17 cellular contexts compared by ENCODE assay signal in genomic region chr9:5718296-5719032, GRCh38.
DNase-seq lines count a peak whose midpoint lies in the region; ATAC-seq, FAIRE-seq and TF ChIP-seq lines count a peak whose summit lies in the region.
"Had no signal": no experiment of that assay in that cellular context is flagged by ENCODE, and none has a peak within 500 bp of the region (broad histone marks: within the 10 kb centered on the region; RNA-seq: fewer than 3 reads in every experiment).

No MANE protein-coding gene starts in this region.

- no peak overlapping the region for H3K23ac ChIP-seq in H9 (ENCODE audit: insufficient read length, low read depth, low read length)

- H2BK20ac ChIP-seq in H9 (ENCODE audit: low read depth, low read length, poor library complexity, severe bottlenecking), result no peak overlapping the region

- POLR2A ChIA-PET in endothelial cell of umbilical vein (lab: Charles Lee), result no interaction called here

- H3K27me3 Mint-ChIP-seq in osteocyte (ENCODE audit: unreplicated experiment) (no peaks in the 10 kb centered on the region), H9 (ENCODE audit: low read depth) (no peaks in the 10 kb centered on the region)
- H3K27me3 Mint-ChIP-seq: dendritic cell treated with granulocyte-macrophage colony-stimulating factor and Interleukin-4, amounts not matched to agents 40 ng/mL and 50 ng/mL, for 4 days had no signal

- H3K27ac ChIP-seq in endothelial cell of umbilical vein (ENCODE audit: insufficient read depth, low read depth, low read length) (no peak overlapping the region), H9 (ENCODE audit: insufficient read length, low read depth, low read length) (no peak overlapping the region)
- H3K27ac ChIP-seq: right atrium auricular region had no signal

- H3K79me1 ChIP-seq in H9 (ENCODE audit: insufficient read depth, low read depth, low read length, poor library complexity, severe bottlenecking), result no peaks in the 10 kb centered on the region

- no peak overlapping the region for H3K4me3 ChIP-seq in endothelial cell of umbilical vein (replicated peaks in 1 of 3; ENCODE audit: insufficient read depth in 1 of 3, low read depth in 1 of 3, low read length in 3 of 3)
- H3K4me3 ChIP-seq: right atrium auricular region, upper lobe of left lung had no signal

- H4K20me1 ChIP-seq in endothelial cell of umbilical vein (replicated peaks; ENCODE audit: control insufficient read depth, extremely low read depth, insufficient read depth, low read length), result no peaks in the 10 kb centered on the region
- no peaks in the 10 kb centered on the region for H4K20me1 ChIP-seq in H9 (ENCODE audit: control insufficient read depth, insufficient read depth, insufficient read length)

- dilution Hi-C loops in endothelial cell of umbilical vein (cut with MboI; ENCODE audit: extremely low pct_ligation_motif_present, low sequenced_read_pairs), result no loop called here

- H3K27ac Mint-ChIP-seq in osteocyte (ENCODE audit: unreplicated experiment), result peak overlapping the region; percentile 85
- no peak overlapping the region for H3K27ac Mint-ChIP-seq in H9
- H3K27ac Mint-ChIP-seq: dendritic cell treated with granulocyte-macrophage colony-stimulating factor and Interleukin-4, amounts not matched to agents 40 ng/mL and 50 ng/mL, for 4 days had no signal

- H3K36me3 Mint-ChIP-seq in osteocyte (ENCODE audit: unreplicated experiment), result peaks cover 44% of the 10 kb centered on the region
- H3K36me3 Mint-ChIP-seq in H9 (ENCODE audit: insufficient read depth in 1 of 3, low read depth in 3 of 3), result peaks cover 38 to 51% (median 46%) of the 10 kb centered on the region in 3 experiments

- BruUV-seq in endothelial cell of umbilical vein (replicated peaks; lab: Mats Ljungman, UMichigan), result no TSS peak

- no peak overlapping the region for H2BK120ac ChIP-seq in H9 (ENCODE audit: low read depth, low read length, poor library complexity, severe bottlenecking)

- no peak overlapping the region for H3T11ph ChIP-seq in H9 (ENCODE audit: low read length)

- no peak overlapping the region for H3K56ac ChIP-seq in H9 (ENCODE audit: insufficient read length, low read depth, low read length)

- no peak overlapping the region for H4K5ac ChIP-seq in H9 (ENCODE audit: insufficient read length, low read depth, low read length)

- H3K9me1 ChIP-seq in endothelial cell of umbilical vein (replicated peaks; ENCODE audit: control insufficient read depth, extremely low read depth, insufficient read depth, low read length), result no peaks in the 10 kb centered on the region

- H3K23me2 ChIP-seq in H9 (ENCODE audit: insufficient read length, low read depth, low read length, poor library complexity, severe bottlenecking), result no peaks in the 10 kb centered on the region

- intact Hi-C loops in endothelial cell of umbilical vein (cut with micrococcal nuclease), result loop anchor here (2.0 to 5.0 kb wide), 2 partner anchors 90 to 111 kb away; partner anchors contain the start of gene RIC1

- ATAC-seq in GM21367 (IDR thresholded peaks at IDR 0.05; ENCODE audit: unreplicated experiment), result no peak
- ATAC-seq: activated CD4-positive, CD25-positive, alpha-beta regulatory T cell treated with anti-CD3 and anti-CD28 coated beads, Interleukin-2, amount 50 U/mL, for 24 hours; HepG2 had no signal

- H2AFZ ChIP-seq in endothelial cell of umbilical vein (ENCODE audit: low read depth, low read length) (no peak overlapping the region), H9 (ENCODE audit: low read length) (no peak overlapping the region)

- H2AK5ac ChIP-seq in H9 (ENCODE audit: insufficient read length, low read length), result no peak overlapping the region

- no peaks in the 10 kb centered on the region for H3K9me3 ChIP-seq in endothelial cell of umbilical vein (replicated peaks; ENCODE audit: control insufficient read depth, insufficient read depth, low read length)
- H3K9me3 ChIP-seq in H9 (ENCODE audit: control insufficient read depth, low read depth, low read length), result no peaks in the 10 kb centered on the region
- H3K9me3 ChIP-seq: upper lobe of left lung had no signal

- H3K4me2 ChIP-seq in endothelial cell of umbilical vein (ENCODE audit: insufficient read depth, low read length), result peak overlapping the region; percentile 41
- H3K4me2 ChIP-seq in H9 (ENCODE audit: insufficient read depth, insufficient read length, low read length), result no peak overlapping the region

- peaks cover 3% of the 10 kb centered on the region for H3K9me3 Mint-ChIP-seq in osteocyte (ENCODE audit: unreplicated experiment)
- H3K9me3 Mint-ChIP-seq in H9, result peaks cover 6 to 15% of the 10 kb centered on the region in 2 experiments

- no peak for TF ChIP-seq POLR2A in endothelial cell of umbilical vein (IDR thresholded peaks at IDR 0.05; ENCODE audit: low read depth, low read length)

- H3K4me1 ChIP-seq in endothelial cell of umbilical vein (ENCODE audit: control insufficient read depth, extremely low read depth, insufficient read depth, low read length) (peaks cover 23% of the 10 kb centered on the region), H9 (ENCODE audit: insufficient read depth, low read length) (no peaks in the 10 kb centered on the region)
- H3K4me1 ChIP-seq: right atrium auricular region had no signal

- H3K18ac ChIP-seq in H9 (ENCODE audit: insufficient read length, low read depth, low read length), result no peak overlapping the region

- H3K4me3 Mint-ChIP-seq in osteocyte (ENCODE audit: unreplicated experiment) (no peak overlapping the region), H9 (no peak overlapping the region)
- H3K4me3 Mint-ChIP-seq: dendritic cell treated with granulocyte-macrophage colony-stimulating factor and Interleukin-4, amounts not matched to agents 40 ng/mL and 50 ng/mL, for 4 days had no signal

- FAIRE-seq in endothelial cell of umbilical vein (lab: Jason Lieb, UNC), result no peak
- FAIRE-seq: H1, HepG2 had no signal

- H3K4me1 Mint-ChIP-seq in osteocyte (ENCODE audit: unreplicated experiment), result peaks cover 70% of the 10 kb centered on the region
- no peaks in the 10 kb centered on the region for H3K4me1 Mint-ChIP-seq in H9

- DNase-seq in GM04503 (ENCODE audit: low read depth), result peak; percentile 21
- peak; percentile 10 for DNase-seq in NCI-H226
- peak; percentile 63 for DNase-seq in endothelial cell of umbilical vein (ENCODE audit: low read depth, low spot score)
- no peak for DNase-seq in osteocyte (ENCODE audit: extremely low spot score, unreplicated experiment)
- no peak for DNase-seq in H9
- DNase-seq in NAMALWA (ENCODE audit: low spot score), result no peak
- no peak for DNase-seq in NCI-H2196 treated with DMSO at 0.1 percent for 48 hours (lab: John Stamatoyannopoulos, UW; ENCODE audit: unreplicated experiment)
- DNase-seq: NCI-H1092 treated with DMSO at 0.1 percent for 48 hours; NCI-H748 treated with DMSO at 0.1 percent for 48 hours; stimulated activated CD4-positive, alpha-beta T cell treated with anti-CD3 and anti-CD28 coated beads, Interleukin-2, amount 100 ng/mL, for 48 hours; upper lobe of left lung had no signal

- no peak overlapping the region for H2BK5ac ChIP-seq in H9 (ENCODE audit: insufficient read length, low read length)

- H3K36me3 ChIP-seq in endothelial cell of umbilical vein (ENCODE audit: control insufficient read depth in 2 of 2, extremely low read depth in 1 of 2, insufficient read depth in 2 of 2, low read length in 2 of 2), result peaks cover 2 to 7% of the 10 kb centered on the region in 2 experiments

- H4K91ac ChIP-seq in H9 (ENCODE audit: insufficient read length, low read depth, low read length), result no peak overlapping the region

- H2BK15ac ChIP-seq in H9 (ENCODE audit: low read depth, low read length), result no peak overlapping the region

- no peak overlapping the region for H2BK12ac ChIP-seq in H9 (ENCODE audit: insufficient read length, low read depth, low read length)

- no peak overlapping the region for H4K8ac ChIP-seq in H9 (replicated peaks; ENCODE audit: insufficient read length, low read depth, low read length)

- H3K79me2 ChIP-seq in endothelial cell of umbilical vein (ENCODE audit: control insufficient read depth, insufficient read depth, low read length) (no peaks in the 10 kb centered on the region), H9 (ENCODE audit: insufficient read depth, low read length) (no peaks in the 10 kb centered on the region)

- no peak overlapping the region for H3K14ac ChIP-seq in H9 (ENCODE audit: insufficient read depth, low read length)

- no peak overlapping the region for H3K4ac ChIP-seq in H9 (ENCODE audit: low read depth, low read length)

- H3K27me3 ChIP-seq in endothelial cell of umbilical vein (ENCODE audit: control insufficient read depth in 2 of 2, insufficient read depth in 2 of 2, low read length in 2 of 2), result no peaks in the 10 kb centered on the region
- H3K27me3 ChIP-seq in H9 (ENCODE audit: insufficient read depth, low read length), result no peaks in the 10 kb centered on the region
- H3K27me3 ChIP-seq: right atrium auricular region, upper lobe of left lung had no signal

- CTCF ChIA-PET in endothelial cell of umbilical vein (lab: Charles Lee), result interaction anchor here (0.6 to 1.6 kb wide), 11 partner anchors 11 to 532 kb away, joined by 3 to 5 read pairs (median 3); no protein-coding TSS in a partner anchor

- H3K9ac ChIP-seq in endothelial cell of umbilical vein (replicated peaks; ENCODE audit: extremely low read depth, insufficient read depth, low read length) (no peak overlapping the region), H9 (ENCODE audit: extremely low read depth, insufficient read length, low read length) (no peak overlapping the region)

- TF ChIP-seq CTCF in endothelial cell of umbilical vein (IDR thresholded peaks at IDR 0.05; ENCODE audit: extremely low read depth in 1 of 2, insufficient read depth in 1 of 2, low read depth in 1 of 2, low read length in 2 of 2) (no peak), osteocyte (IDR thresholded peaks at IDR 0.05) (no peak), H9 (conservative IDR thresholded peaks at IDR 0.05) (no peak)

TF ChIP-seq in endothelial cell of umbilical vein, 7 proteins besides CTCF, POLR2A, EP300 and RAD21:
- TF ChIP-seq JUN (IDR thresholded peaks at IDR 0.05; ENCODE audit: borderline replicate concordance, insufficient read depth, insufficient read length, low read depth) (peak; percentile 20), GATA2 (IDR thresholded peaks at IDR 0.05; ENCODE audit: insufficient read depth, insufficient read length, low read depth, low read length) (peak; percentile 71), FOS (IDR thresholded peaks at IDR 0.05; ENCODE audit: borderline replicate concordance, insufficient read depth, low read length) (no peak), MAX (IDR thresholded peaks at IDR 0.05; ENCODE audit: insufficient read depth, insufficient read length) (no peak)

Comparison
In these comparisons a context has a peak if more than half of its experiments do, and no peak if none do; other contexts are left out.
1. DNase-seq: peak in GM04503 (single experiment), NCI-H226 (single experiment) and endothelial cell of umbilical vein (single experiment); none in osteocyte (single experiment), H9 (single experiment), NAMALWA (single experiment) and NCI-H2196 treated with DMSO at 0.1 percent for 48 hours (single experiment).